Comparison of ENCODE assay signal across 8 cellular contexts in the genomic region with DNA sequence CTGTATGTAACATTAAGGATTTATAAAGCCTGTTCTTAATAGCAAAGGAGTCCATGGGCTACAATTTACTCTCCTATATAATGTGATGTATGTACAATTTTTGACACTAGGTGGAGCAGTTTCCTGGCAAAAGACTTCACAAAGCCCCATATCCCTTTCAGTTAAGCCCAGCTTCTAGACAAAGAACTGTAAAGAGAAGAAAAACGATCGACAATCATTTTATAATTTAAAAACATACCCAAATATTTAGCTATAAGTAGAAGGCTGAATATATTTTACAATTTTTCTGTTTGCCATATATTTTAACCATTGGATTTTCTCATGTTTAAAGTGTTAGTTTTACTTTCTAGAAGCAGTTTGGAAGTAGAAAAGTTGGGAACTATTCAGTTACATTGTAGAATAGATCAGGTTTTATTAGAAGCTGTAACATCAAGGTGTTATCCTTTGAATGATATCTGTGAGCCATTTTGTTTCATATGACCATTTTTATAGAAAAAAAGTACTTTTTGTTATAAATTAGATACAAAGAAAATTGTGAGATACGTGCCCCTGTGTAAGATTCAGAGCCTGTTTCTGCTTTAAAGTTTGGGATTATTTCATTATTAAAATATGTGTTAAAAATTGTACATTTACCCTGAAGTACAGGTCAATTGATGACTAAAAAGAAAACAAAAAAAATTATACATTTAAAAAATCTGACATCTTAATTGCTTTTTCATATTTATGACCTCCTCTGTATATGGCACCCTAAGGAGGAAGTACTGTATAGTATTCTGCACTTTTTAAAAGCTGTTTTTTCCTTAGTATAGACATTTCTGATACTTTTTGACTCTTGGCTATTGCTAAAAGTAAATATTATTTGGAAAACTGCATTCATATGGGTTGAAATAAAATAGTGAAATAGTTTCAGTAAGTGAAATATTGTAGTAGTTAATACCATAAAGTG. TPM values are rescaled to one million over a fixed set of nuclear protein-coding genes. Genes with fewer than 3 reads are reported as not detected.
A peak's percentile ranks its signal among the peaks of the same experiment; 100 is the strongest.
DNase-seq lines count a peak whose midpoint lies in the region; ATAC-seq and TF ChIP-seq lines count a peak whose summit lies in the region.

No MANE protein-coding gene starts in this region.

- no peak overlapping the region for H3K4me3 Mint-ChIP-seq in WTC11

- DNase-seq in activated CD8-positive, alpha-beta memory T cell treated with anti-CD3 and anti-CD28 coated beads, Interleukin-2, amount 50 U/mL, for 1 hour (ENCODE audit: extremely low read depth): peak; percentile 9
- DNase-seq in activated CD8-positive, alpha-beta memory T cell treated with anti-CD3 and anti-CD28 coated beads for 24 hours: no peak
- DNase-seq in NCI-H345 treated with DMSO at 0.1 percent for 48 hours (lab: John Stamatoyannopoulos, UW; ENCODE audit: unreplicated experiment) (peak; percentile 67), WTC11 (ENCODE audit: low spot score) (no peak), fibroblast of villous mesenchyme (ENCODE audit: low read depth) (peak; percentile 94), islet precursor cell (no peak)

- H3K27ac Mint-ChIP-seq in WTC11: no peak overlapping the region

- peaks cover 6% of the 10 kb centered on the region for H3K36me3 Mint-ChIP-seq in WTC11

- H2AFZ ChIP-seq in neuron (ENCODE audit: low read depth, low read length): peak overlapping the region; percentile 73

- H3K27me3 Mint-ChIP-seq in WTC11 (ENCODE audit: low read depth): no peaks in the 10 kb centered on the region

- peaks cover 1% of the 10 kb centered on the region for H3K9me3 ChIP-seq in neuron (ENCODE audit: low read length)

- H3K36me3 ChIP-seq in neuron (ENCODE audit: insufficient read depth, low read length): no peaks in the 10 kb centered on the region

- CTCF ChIA-PET in WTC11 (lab: Charles Lee): interaction anchor here (0.6 to 4.5 kb wide), 19 partner anchors 9 to 283 kb away, joined by 3 to 24 read pairs (median 4); a partner anchor contains a TSS

- H3K4me3 ChIP-seq in fibroblast of villous mesenchyme (ENCODE audit: low read depth, low read length) (peak overlapping the region; percentile 22), neuron (ENCODE audit: low read length) (no peak overlapping the region)

- TF ChIP-seq CTCF in WTC11 (IDR thresholded peaks at IDR 0.05): peak; percentile 69
- peak; percentile 64 for TF ChIP-seq CTCF in fibroblast of villous mesenchyme (IDR thresholded peaks at IDR 0.05; ENCODE audit: insufficient read depth, low read depth, low read length)

- POLR2A ChIA-PET in WTC11 (lab: Charles Lee): interaction anchor here (0.7 to 0.8 kb wide), 2 partner anchors 84 to 97 kb away, joined by 3 to 6 read pairs; no protein-coding TSS in a partner anchor

- H3K4me1 ChIP-seq in neuron (ENCODE audit: insufficient read depth, low read length): peaks cover 20% of the 10 kb centered on the region

- H3K4me1 Mint-ChIP-seq in WTC11: peaks cover 3% of the 10 kb centered on the region

- H3K27me3 ChIP-seq in neuron (ENCODE audit: insufficient read depth, low read length): no peaks in the 10 kb centered on the region

- no peaks in the 10 kb centered on the region for H3K9me3 Mint-ChIP-seq in WTC11

- ATAC-seq in HG03175 (IDR thresholded peaks at IDR 0.05; ENCODE audit: unreplicated experiment): peak; percentile 63
- ATAC-seq in WTC11: peak; percentile 90

TF ChIP-seq in WTC11, 78 proteins besides CTCF, POLR2A, EP300 and RAD21:
- no peak for TF ChIP-seq SOX15 (CRISPR knock-in tag; IDR thresholded peaks at IDR 0.05)
- no peak for TF ChIP-seq FOXP1 (CRISPR knock-in tag; IDR thresholded peaks at IDR 0.05; ENCODE audit: borderline replicate concordance)

RNA-seq across cellular contexts. Expression of a gene that starts 46.3 kb away (rescaled TPM):
- total RNA-seq in WTC11 (2021) (72.8 to 79.1 TPM (median 72.9 TPM) in 3 replicates), fibroblast of villous mesenchyme (436 and 608 TPM in 2 replicates)

RNA-seq across cellular contexts. Expression of a gene that starts 46.6 kb away (rescaled TPM):
- total RNA-seq in WTC11 (2021): 30.0 to 32.6 TPM (median 30.5 TPM) in 3 replicates
- total RNA-seq in fibroblast of villous mesenchyme: 16.4 TPM in 2 replicates

Comparison
In these comparisons a context has a peak if more than half of its experiments do, and no peak if none do; other contexts are left out.
1. DNase-seq: peak in activated CD8-positive, alpha-beta memory T cell treated with anti-CD3 and anti-CD28 coated beads, Interleukin-2, amount 50 U/mL, for 1 hour (single experiment), NCI-H345 treated with DMSO at 0.1 percent for 48 hours (single experiment) and fibroblast of villous mesenchyme (single experiment); none in activated CD8-positive, alpha-beta memory T cell treated with anti-CD3 and anti-CD28 coated beads for 24 hours (single experiment), WTC11 (single experiment) and islet precursor cell (single experiment).